ENCODE assay signal across 8 cellular contexts in genomic region chr16:85028638-85029412, GRCh38. TPM values are rescaled to one million over a fixed set of nuclear protein-coding genes. Genes with fewer than 3 reads are reported as not detected.
DNase-seq lines count a peak whose midpoint lies in the region; ATAC-seq and TF ChIP-seq lines count a peak whose summit lies in the region.

No MANE protein-coding gene starts in this region.

- H3K9me3 ChIP-seq in Loucy (ENCODE audit: insufficient read depth, low read depth, low read length) (no peaks in the 10 kb centered on the region), thyroid gland (no peaks in the 10 kb centered on the region)

- H3K27me3 Mint-ChIP-seq in osteocyte (ENCODE audit: unreplicated experiment) = no peaks in the 10 kb centered on the region

- H3K27ac ChIP-seq in epithelial cell of prostate (peak overlapping the region; percentile 49), thyroid gland (peak overlapping the region in 2 of 3 donors; percentile 83 to 91)

- CTCF ChIA-PET in GM10248 (lab: Yijun Ruan, JAX) = interaction anchor here (1.1 to 2.5 kb wide), 4 partner anchors 17 to 274 kb away, joined by 3 to 21 read pairs (median 6); partner anchors contain the start of gene ZDHHC7

- H3K4me1 ChIP-seq in Loucy (ENCODE audit: insufficient read depth, low read length, poor library complexity, severe bottlenecking) = peaks cover 20% of the 10 kb centered on the region
- H3K4me1 ChIP-seq in thyroid gland = peaks cover 10 to 22% of the 10 kb centered on the region in 2 donors

- 52 to 55% methylated on average over 17 of the region's 17 CpGs for WGBS in thyroid gland, 2 donors

- H3K4me2 ChIP-seq in Loucy (ENCODE audit: low read depth, low read length, poor library complexity, severe bottlenecking) = peak overlapping the region; percentile 78

- peak overlapping the region; percentile 81 for H3K4me3 Mint-ChIP-seq in osteocyte (ENCODE audit: unreplicated experiment)

- no peaks in the 10 kb centered on the region for H3K36me3 Mint-ChIP-seq in osteocyte (ENCODE audit: unreplicated experiment)

- H3F3A ChIP-seq in Loucy (ENCODE audit: low read depth) = no peaks in the 10 kb centered on the region

- no peaks in the 10 kb centered on the region for H3K9me3 Mint-ChIP-seq in osteocyte (ENCODE audit: unreplicated experiment)

- H3K4me3 ChIP-seq in Loucy (ENCODE audit: low read length, poor library complexity, severe bottlenecking) (peak overlapping the region; percentile 87), thyroid gland (replicated peaks in 1 of 3) (no peak overlapping the region)

- POLR2A ChIA-PET in GM10248 (lab: Yijun Ruan, JAX) = interaction anchor here (0.6 kb wide), 1 partner anchor 327 kb away, joined by 7 read pairs; no protein-coding TSS in a partner anchor

- peak overlapping the region; percentile 40 for H3K27ac Mint-ChIP-seq in osteocyte (ENCODE audit: unreplicated experiment)

- no peak overlapping the region for H3K9ac ChIP-seq in Loucy (ENCODE audit: low read depth, low read length, poor library complexity, severe bottlenecking)

- H3K79me2 ChIP-seq in Loucy (ENCODE audit: insufficient read depth, low read length) = no peaks in the 10 kb centered on the region

- DNase-seq in GM10248 (ENCODE audit: extremely low spot score) (peak; percentile 46), activated T-cell treated with anti-CD3 and anti-CD28 coated beads for 24 hours (ENCODE audit: low read depth) (peak; percentile 65), epithelial cell of prostate (ENCODE audit: low read depth, low spot score) (peak; percentile 63), osteocyte (ENCODE audit: extremely low spot score, unreplicated experiment) (no peak), thyroid gland (peak; percentile 20 to 33)

- H3K9me2 ChIP-seq in Loucy (replicated peaks; ENCODE audit: low read depth, low read length) = no peaks in the 10 kb centered on the region

- intact Hi-C loops in thyroid gland (cut with DNase I) = no loop called here

- no peaks in the 10 kb centered on the region for H4K20me1 ChIP-seq in Loucy (ENCODE audit: insufficient read depth, low read length, poor library complexity, severe bottlenecking)

- no peak for ATAC-seq in HG03520 (IDR thresholded peaks at IDR 0.05; ENCODE audit: unreplicated experiment)
- no peak for ATAC-seq in GM21390 (IDR thresholded peaks at IDR 0.05; ENCODE audit: unreplicated experiment)

- peaks cover 33% of the 10 kb centered on the region for H3K4me1 Mint-ChIP-seq in osteocyte (ENCODE audit: unreplicated experiment)

- TF ChIP-seq CTCF in GM10248 (IDR thresholded peaks at IDR 0.05; ENCODE audit: control extremely low read depth, extremely low read depth, low read depth, missing control alignments) = no peak
- TF ChIP-seq CTCF in Loucy (conservative IDR thresholded peaks at IDR 0.05; ENCODE audit: low read length) = no peak
- no peak for TF ChIP-seq CTCF in osteocyte (IDR thresholded peaks at IDR 0.05)
- TF ChIP-seq CTCF in thyroid gland (IDR thresholded peaks at IDR 0.05) = no peak

- no peak overlapping the region for H2AFZ ChIP-seq in Loucy (ENCODE audit: low read length)

- TF ChIP-seq POLR2A in thyroid gland (IDR thresholded peaks at IDR 0.05) = no peak

- H3K36me3 ChIP-seq in Loucy (ENCODE audit: insufficient read depth, low read length) = no peaks in the 10 kb centered on the region
- H3K36me3 ChIP-seq in thyroid gland = no peaks in the 10 kb centered on the region

- H3K27me3 ChIP-seq in Loucy (ENCODE audit: insufficient read depth, low read length, poor library complexity, severe bottlenecking) (no peaks in the 10 kb centered on the region), thyroid gland (no peaks in the 10 kb centered on the region)

RNA-seq across cellular contexts. Expression of gene KIAA0513, which starts 1.2 kb away (rescaled TPM):
- total RNA-seq in osteocyte (10.6 and 12.4 TPM in 2 replicates), thyroid gland (1 to 10 TPM; 6.2 to 8.4 (median 7.5) TPM)

RNA-seq across cellular contexts. Expression of gene ZDHHC7, which starts 17.5 kb away (rescaled TPM):
- total RNA-seq in osteocyte (53.6 and 53.7 TPM in 2 replicates), thyroid gland (10 to 100 TPM; 49.8 to 59.2 (median 54.3) TPM)
